Comparison of ENCODE assay signal across 8 cellular contexts in genomic region chr14:22131749-22132476, GRCh38.
A peak's percentile ranks its signal among the peaks of the same experiment; 100 is the strongest.
DNase-seq lines count a peak whose midpoint lies in the region; ATAC-seq and TF ChIP-seq lines count a peak whose summit lies in the region.

No MANE protein-coding gene starts in this region.

- H3K27ac Mint-ChIP-seq in HFFc6: no peak overlapping the region

- no peaks in the 10 kb centered on the region for H3K9me3 ChIP-seq in DND-41 (ENCODE audit: insufficient read depth, low read length, severe bottlenecking)

- H4K20me1 ChIP-seq in DND-41 (ENCODE audit: insufficient read depth, low read length): no peaks in the 10 kb centered on the region

- H3K27me3 Mint-ChIP-seq in HFFc6 (ENCODE audit: insufficient read depth): no peaks in the 10 kb centered on the region

- H3K79me2 ChIP-seq in DND-41 (ENCODE audit: insufficient read depth, low read length): no peaks in the 10 kb centered on the region

- intact Hi-C loops in left colon (cut with DNase I, micrococcal nuclease): no loop called here

- no peaks in the 10 kb centered on the region for H3K36me3 ChIP-seq in DND-41 (ENCODE audit: insufficient read depth, low read length)

- no peak for ATAC-seq in DND-41 (ENCODE audit: insufficient read depth, low read depth)
- peak; percentile 49 for ATAC-seq in left colon
- no peak for ATAC-seq in HG03571 (IDR thresholded peaks at IDR 0.05; ENCODE audit: unreplicated experiment)
- no peak for ATAC-seq in HG03342 (IDR thresholded peaks at IDR 0.05; ENCODE audit: unreplicated experiment)

- no peaks in the 10 kb centered on the region for H3K27me3 ChIP-seq in DND-41 (ENCODE audit: insufficient read depth, low read length, poor library complexity)

- no peak overlapping the region for H3K4me3 Mint-ChIP-seq in HFFc6

- DNase-seq in DND-41 (peak; percentile 38), HFFc6 (no peak), left colon (peak in 1 of 2 donors; percentile 19), occipital lobe (lab: John Stamatoyannopoulos, UW) (no peak), Ammon's horn (ENCODE audit: low spot score) (no peak)
- peak; percentile 18 for DNase-seq in activated CD8-positive, alpha-beta memory T cell treated with anti-CD3 and anti-CD28 coated beads, Interleukin-2, amount 50 U/mL, for 4 hours

- H3K9me3 Mint-ChIP-seq in HFFc6: peaks cover 16% of the 10 kb centered on the region

- H3K9ac ChIP-seq in DND-41 (ENCODE audit: low read depth, low read length): no peak overlapping the region

- no peak overlapping the region for H3K4me2 ChIP-seq in DND-41 (ENCODE audit: insufficient read depth, low read length)

- no peaks in the 10 kb centered on the region for H3K4me1 Mint-ChIP-seq in HFFc6 (ENCODE audit: low read depth)

- no peaks in the 10 kb centered on the region for H3K4me1 ChIP-seq in DND-41 (ENCODE audit: insufficient read depth, low read length)

- H2AFZ ChIP-seq in DND-41 (ENCODE audit: low read depth, low read length): no peak overlapping the region

- no peak overlapping the region for H3K27ac ChIP-seq in DND-41 (ENCODE audit: low read length)

- TF ChIP-seq CTCF in DND-41 (IDR thresholded peaks at IDR 0.05; ENCODE audit: borderline replicate concordance, extremely low read depth, low read length, poor library complexity, severe bottlenecking) (peak; percentile 67), HFFc6 (IDR thresholded peaks at IDR 0.05) (peak; percentile 67)

- no peaks in the 10 kb centered on the region for H3K36me3 Mint-ChIP-seq in HFFc6 (ENCODE audit: low read depth)

- no peak overlapping the region for H3K4me3 ChIP-seq in DND-41 (ENCODE audit: low read depth in 1 of 2, low read length in 2 of 2)

Comparison
In these comparisons a context has a peak if more than half of its experiments do, and no peak if none do; other contexts are left out.
1. DNase-seq: peak in DND-41 (single experiment) and activated CD8-positive, alpha-beta memory T cell treated with anti-CD3 and anti-CD28 coated beads, Interleukin-2, amount 50 U/mL, for 4 hours (single experiment); none in HFFc6 (single experiment), occipital lobe (single experiment) and Ammon's horn (single experiment).